27 cellular contexts compared by ENCODE assay signal in genomic region chr6:82030301-82030700, GRCh38.
DNase-seq lines count a peak whose midpoint lies in the region; TF ChIP-seq lines count a peak whose summit lies in the region.
"Had no signal": no experiment of that assay in that cellular context is flagged by ENCODE, and none has a peak within 500 bp of the region (broad histone marks: within the 10 kb centered on the region; RNA-seq: fewer than 3 reads in every experiment).

No MANE protein-coding gene starts in this region.

- H3K4me1 ChIP-seq in OCI-LY3 (ENCODE audit: low read length) (peaks cover 21% of the 10 kb centered on the region), osteoblast (ENCODE audit: insufficient read depth, low read length) (peaks cover 8% of the 10 kb centered on the region)
- H3K4me1 ChIP-seq: gastroesophageal sphincter, spleen had no signal

- H3K9ac ChIP-seq in OCI-LY3 (ENCODE audit: low read length) = no peak overlapping the region

- H3K27me3 ChIP-seq in OCI-LY3 (ENCODE audit: low read depth, low read length) (no peaks in the 10 kb centered on the region), osteoblast (ENCODE audit: insufficient read depth, low read length) (no peaks in the 10 kb centered on the region)
- H3K27me3 ChIP-seq: esophagus muscularis mucosa, gastroesophageal sphincter, spleen had no signal

- peak overlapping the region; percentile 79; the same call in 1 of the 2 replicates for H2AFZ ChIP-seq in OCI-LY3 (ENCODE audit: low read depth, low read length)
- H2AFZ ChIP-seq in osteoblast (ENCODE audit: low read length) = peak overlapping the region; percentile 23

- no peaks in the 10 kb centered on the region for H3K27me3 Mint-ChIP-seq in dendritic cell treated with granulocyte-macrophage colony-stimulating factor and Interleukin-4, amounts not matched to agents 40 ng/mL and 50 ng/mL, for 4 days

- no peak overlapping the region for H3K4me2 ChIP-seq in OCI-LY3 (ENCODE audit: low read length)
- no peak overlapping the region for H3K4me2 ChIP-seq in osteoblast (ENCODE audit: insufficient read depth, low read length)

- peak; percentile 37 for DNase-seq in DMS 273 (lab: John Stamatoyannopoulos, UW; ENCODE audit: unreplicated experiment)
- DNase-seq in DMS 273 treated with DMSO at 0.1 percent for 48 hours (lab: John Stamatoyannopoulos, UW) = no peak
- DNase-seq in osteoblast (ENCODE audit: insufficient read length, low spot score, missing footprints) = no peak
- no peak for DNase-seq in NCI-H82 treated with DMSO at 0.1 percent for 48 hours (lab: John Stamatoyannopoulos, UW; ENCODE audit: unreplicated experiment)
- DNase-seq in NAMALWA (ENCODE audit: low spot score) = no peak
- DNase-seq in NCI-H69 (lab: John Stamatoyannopoulos, UW) = no peak
- DNase-seq: activated CD4-positive, alpha-beta memory T cell treated with anti-CD3 and anti-CD28 coated beads for 36 hours; activated CD4-positive, CD25-positive, alpha-beta regulatory T cell; activated effector memory CD4-positive, alpha-beta T cell treated with Interleukin-2 at 50 U/mL for 16 hours; AML-193; CD8-positive, alpha-beta memory T cell; dorsolateral prefrontal cortex; HFFc6; Kasumi-1; NCI-H510A treated with DMSO at 0.1 percent for 48 hours; spleen; stimulated activated CD4-positive, alpha-beta T cell treated with anti-CD3 and anti-CD28 coated beads, Interleukin-4, amount 100 ng/mL, for 1 hour; stimulated activated naive CD4-positive, alpha-beta T cell; T1000 had no signal

- H4K20me1 ChIP-seq in OCI-LY3 (ENCODE audit: insufficient read depth, low read length) = no peaks in the 10 kb centered on the region
- H4K20me1 ChIP-seq in osteoblast (ENCODE audit: insufficient read depth, low read length) = no peaks in the 10 kb centered on the region

- no peaks in the 10 kb centered on the region for H3K36me3 Mint-ChIP-seq in dendritic cell treated with granulocyte-macrophage colony-stimulating factor and Interleukin-4, amounts not matched to agents 40 ng/mL and 50 ng/mL, for 4 days (ENCODE audit: low read depth)
- H3K36me3 Mint-ChIP-seq: activated CD4-positive, alpha-beta memory T cell treated with anti-CD3 and anti-CD28 coated beads for 36 hours; CD8-positive, alpha-beta memory T cell had no signal

- H3K27ac ChIP-seq in OCI-LY3 (ENCODE audit: low read length) = no peak overlapping the region
- H3K27ac ChIP-seq in osteoblast (ENCODE audit: low read depth, low read length) = no peak overlapping the region
- H3K27ac ChIP-seq: 22Rv1, dorsolateral prefrontal cortex, esophagus muscularis mucosa, gastroesophageal sphincter, RWPE1, spleen had no signal

- no peaks in the 10 kb centered on the region for H3K9me3 ChIP-seq in OCI-LY3 (ENCODE audit: insufficient read depth, low read length)
- no peaks in the 10 kb centered on the region for H3K9me3 ChIP-seq in osteoblast (ENCODE audit: low read depth, low read length)
- H3K9me3 ChIP-seq: esophagus muscularis mucosa, gastroesophageal sphincter, spleen had no signal

- H3K4me3 Mint-ChIP-seq in dendritic cell treated with granulocyte-macrophage colony-stimulating factor and Interleukin-4, amounts not matched to agents 40 ng/mL and 50 ng/mL, for 4 days = no peak overlapping the region
- H3K4me3 Mint-ChIP-seq: activated CD4-positive, alpha-beta memory T cell treated with anti-CD3 and anti-CD28 coated beads for 36 hours; CD8-positive, alpha-beta memory T cell; HFFc6 had no signal

- H3K4me1 Mint-ChIP-seq in dendritic cell treated with granulocyte-macrophage colony-stimulating factor and Interleukin-4, amounts not matched to agents 40 ng/mL and 50 ng/mL, for 4 days (ENCODE audit: low read depth) = peaks cover 11% of the 10 kb centered on the region
- H3K4me1 Mint-ChIP-seq: CD8-positive, alpha-beta memory T cell had no signal

- intact Hi-C loops in dendritic cell treated with granulocyte-macrophage colony-stimulating factor and Interleukin-4, amounts not matched to agents 40 ng/mL and 50 ng/mL, for 4 days (cut with micrococcal nuclease) = no loop called here

- H3K9me3 Mint-ChIP-seq in dendritic cell treated with granulocyte-macrophage colony-stimulating factor and Interleukin-4, amounts not matched to agents 40 ng/mL and 50 ng/mL, for 4 days = no peaks in the 10 kb centered on the region
- H3K9me3 Mint-ChIP-seq: activated CD4-positive, alpha-beta memory T cell treated with anti-CD3 and anti-CD28 coated beads for 36 hours; HFFc6 had no signal

- H3K79me2 ChIP-seq in OCI-LY3 (ENCODE audit: low read length) (no peaks in the 10 kb centered on the region), osteoblast (ENCODE audit: insufficient read depth, low read length) (no peaks in the 10 kb centered on the region)

- peak overlapping the region; percentile 65 for H3K27ac Mint-ChIP-seq in dendritic cell treated with granulocyte-macrophage colony-stimulating factor and Interleukin-4, amounts not matched to agents 40 ng/mL and 50 ng/mL, for 4 days
- H3K27ac Mint-ChIP-seq: activated CD4-positive, alpha-beta memory T cell treated with anti-CD3 and anti-CD28 coated beads for 36 hours; CD8-positive, alpha-beta memory T cell; HFFc6 had no signal

- TF ChIP-seq CTCF in OCI-LY3 (IDR thresholded peaks at IDR 0.05; ENCODE audit: low read depth, low read length) (no peak), osteoblast (IDR thresholded peaks at IDR 0.05; ENCODE audit: extremely low read depth, low read depth, low read length) (no peak)

- H3K36me3 ChIP-seq in OCI-LY3 (replicated peaks; ENCODE audit: low read depth, low read length) (no peaks in the 10 kb centered on the region), osteoblast (ENCODE audit: insufficient read depth, low read length) (no peaks in the 10 kb centered on the region)
- H3K36me3 ChIP-seq: esophagus muscularis mucosa, gastroesophageal sphincter, spleen had no signal

- H3K4me3 ChIP-seq in OCI-LY3 (ENCODE audit: low read length) (no peak overlapping the region), osteoblast (ENCODE audit: insufficient read depth, low read length) (no peak overlapping the region)
- H3K4me3 ChIP-seq: dorsolateral prefrontal cortex, esophagus muscularis mucosa, gastroesophageal sphincter, GM12878, lung, spleen had no signal
